ENCODE assay signal across 8 cellular contexts in the genomic region with DNA sequence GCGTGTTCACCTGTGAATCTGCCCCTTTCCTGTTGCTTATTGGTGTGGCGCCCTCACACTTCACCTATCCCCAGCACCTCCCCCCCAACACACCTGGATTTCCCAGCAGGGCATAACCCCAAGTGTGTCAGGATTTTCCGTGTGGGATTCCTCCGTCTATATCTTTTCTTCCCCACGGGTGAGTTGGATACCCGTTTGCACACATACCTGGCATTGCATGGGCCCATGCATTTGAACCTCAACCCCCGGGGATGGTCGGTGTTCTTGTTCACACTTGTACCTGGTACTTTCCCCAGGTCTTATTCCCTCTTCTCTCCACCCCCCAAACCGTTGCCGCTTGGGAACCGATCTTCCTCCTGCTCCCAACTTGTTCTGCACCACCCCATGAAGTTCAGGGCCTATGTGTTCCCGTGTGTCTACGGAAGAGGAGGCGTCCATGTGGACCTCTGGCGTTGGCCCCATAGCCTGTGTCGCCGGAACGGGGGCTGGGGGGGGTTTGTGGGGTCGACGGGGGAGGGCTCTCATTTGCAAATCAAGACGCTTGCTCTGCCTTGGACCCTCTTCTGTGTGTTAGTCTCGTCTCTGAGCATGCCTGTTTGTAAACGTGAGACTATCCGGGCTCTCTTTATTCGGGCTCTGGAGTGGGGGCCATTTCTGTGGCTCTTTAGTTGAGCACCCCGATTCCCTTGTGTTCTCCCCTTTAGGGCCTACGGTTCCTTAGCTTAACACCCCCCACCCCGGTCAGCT. TPM values are rescaled to one million over a fixed set of nuclear protein-coding genes. Genes with fewer than 3 reads are reported as not detected.
A peak's percentile ranks its signal among the peaks of the same experiment; 100 is the strongest.
DNase-seq lines count a peak whose midpoint lies in the region; ATAC-seq and TF ChIP-seq lines count a peak whose summit lies in the region.

No MANE protein-coding gene starts in this region.

- DNase-seq in NOMO-1 treated with dmso at 0.1 percent for 144 hours (lab: John Stamatoyannopoulos, UW; ENCODE audit: unreplicated experiment) (peak; percentile 14), NOMO-1 (lab: John Stamatoyannopoulos, UW; ENCODE audit: unreplicated experiment in 2 of 2) (no peak), NCI-H82 treated with DMSO at 0.1 percent for 48 hours (lab: John Stamatoyannopoulos, UW; ENCODE audit: unreplicated experiment) (peak; percentile 24), lower lobe of right lung (no peak), type B pancreatic cell (ENCODE audit: extremely low spot score, unreplicated experiment) (no peak), COR-L47 (lab: John Stamatoyannopoulos, UW) (no peak), GOT3 (lab: John Stamatoyannopoulos, UW) (no peak)

- H3K9me3 Mint-ChIP-seq in brain (no peaks in the 10 kb centered on the region), type B pancreatic cell (no peaks in the 10 kb centered on the region)

- peaks cover 19% of the 10 kb centered on the region for H3K4me1 ChIP-seq in lower lobe of right lung

- ATAC-seq in lower lobe of right lung, result no peak

- H3K27me3 ChIP-seq in lower lobe of right lung (ENCODE audit: low read depth), result no peaks in the 10 kb centered on the region

- intact Hi-C loops in lower lobe of right lung (cut with DNase I), result no loop called here

- no peaks in the 10 kb centered on the region for H3K9me3 ChIP-seq in lower lobe of right lung

- H3K27ac ChIP-seq in lower lobe of right lung, result peak overlapping the region; percentile 89

- H3K27me3 Mint-ChIP-seq in brain (peaks cover 5% of the 10 kb centered on the region), type B pancreatic cell (no peaks in the 10 kb centered on the region)

- H3K4me1 Mint-ChIP-seq in brain (peaks cover 39% of the 10 kb centered on the region), type B pancreatic cell (ENCODE audit: unreplicated experiment) (peaks cover 7% of the 10 kb centered on the region)

- TF ChIP-seq CTCF in brain (conservative IDR thresholded peaks at IDR 0.05) (no peak), lower lobe of right lung (IDR thresholded peaks at IDR 0.05) (no peak), type B pancreatic cell (conservative IDR thresholded peaks at IDR 0.05) (no peak)

- H3K27ac Mint-ChIP-seq in brain (peak overlapping the region; percentile 91 to 98 (median 93)), type B pancreatic cell (peak overlapping the region; percentile 94)

- peaks cover 10% of the 10 kb centered on the region for H3K36me3 Mint-ChIP-seq in brain
- peaks cover 9% of the 10 kb centered on the region for H3K36me3 Mint-ChIP-seq in type B pancreatic cell

- H3K4me3 Mint-ChIP-seq in brain, result peak overlapping the region; percentile 90 to 97 (median 95)
- H3K4me3 Mint-ChIP-seq in type B pancreatic cell, result peak overlapping the region; percentile 93

- H3K36me3 ChIP-seq in lower lobe of right lung, result peaks cover 37% of the 10 kb centered on the region

- H3K4me3 ChIP-seq in lower lobe of right lung, result peak overlapping the region; percentile 72

RNA-seq across cellular contexts. Expression of a gene that starts 1.7 kb away (rescaled TPM):
- polyA plus RNA-seq in brain (ENCODE audit: insufficient read depth, low read depth, low replicate concordance), result 28.1 TPM
- total RNA-seq in lower lobe of right lung (32.0 TPM), type B pancreatic cell (ENCODE audit: low replicate concordance) (32.0 and 40.0 TPM in 2 replicates)

RNA-seq across cellular contexts. Expression of a gene that starts 11.5 kb away (rescaled TPM):
- 0.95 TPM for polyA plus RNA-seq in brain (ENCODE audit: insufficient read depth, low read depth, low replicate concordance)
- total RNA-seq in lower lobe of right lung (7.6 TPM), type B pancreatic cell (ENCODE audit: low replicate concordance) (5.1 and 5.2 TPM in 2 replicates)

RNA-seq across cellular contexts. Expression of a gene that starts 12.3 kb away (rescaled TPM):
- 131 TPM for polyA plus RNA-seq in brain (ENCODE audit: insufficient read depth, low read depth, low replicate concordance)
- total RNA-seq in lower lobe of right lung (47.2 TPM), type B pancreatic cell (ENCODE audit: low replicate concordance) (56.3 and 62.0 TPM in 2 replicates)

RNA-seq across cellular contexts. Expression of a gene that starts 47.3 kb away (rescaled TPM):
- 18.8 TPM for polyA plus RNA-seq in brain (ENCODE audit: insufficient read depth, low read depth, low replicate concordance)
- total RNA-seq in lower lobe of right lung (114 TPM), type B pancreatic cell (ENCODE audit: low replicate concordance) (10.6 and 16.0 TPM in 2 replicates)

RNA-seq across cellular contexts. Expression of a gene that starts 49.4 kb away (rescaled TPM):
- polyA plus RNA-seq in brain (ENCODE audit: insufficient read depth, low read depth, low replicate concordance), result 67.3 TPM
- total RNA-seq in lower lobe of right lung (59.4 TPM), type B pancreatic cell (ENCODE audit: low replicate concordance) (75.0 and 78.1 TPM in 2 replicates)

Comparison
In these comparisons a context has a peak if more than half of its experiments do, and no peak if none do; other contexts are left out.
1. DNase-seq: peak in NOMO-1 treated with dmso at 0.1 percent for 144 hours (single experiment) and NCI-H82 treated with DMSO at 0.1 percent for 48 hours (single experiment); none in NOMO-1 (0 of 2), lower lobe of right lung (single experiment), type B pancreatic cell (single experiment), COR-L47 (single experiment) and GOT3 (single experiment).